18 cellular contexts compared by ENCODE assay signal in the genomic region with DNA sequence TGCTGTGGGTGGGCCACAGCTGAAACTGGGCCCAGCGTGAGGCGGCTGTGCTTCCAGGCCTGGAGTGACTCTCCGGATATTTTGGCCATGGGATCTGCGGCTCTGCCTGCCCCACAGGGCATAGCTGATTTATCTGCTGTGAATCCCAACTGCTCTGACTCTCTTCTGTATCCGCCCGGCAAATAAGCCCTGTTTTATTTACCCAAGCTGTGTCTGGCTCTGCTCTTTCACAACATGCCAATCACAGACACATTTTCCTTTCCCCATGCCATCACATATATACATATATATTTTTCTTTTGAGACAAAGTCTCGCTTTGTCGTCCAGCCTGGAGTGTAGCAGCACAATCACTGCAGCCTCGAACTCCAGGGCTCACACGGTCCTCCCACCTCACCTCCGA.
"Had no signal": no experiment of that assay in that cellular context is flagged by ENCODE, and none has a peak within 500 bp of the region (broad histone marks: within the 10 kb centered on the region; RNA-seq: fewer than 3 reads in every experiment).

No MANE protein-coding gene starts in this region.

- H3K27ac Mint-ChIP-seq: activated CD4-positive, alpha-beta memory T cell treated with anti-CD3 and anti-CD28 coated beads, Interleukin-2, amount 10 ng/mL, durations not matched to agents 7 days and 5 days; activated CD8-positive, alpha-beta memory T cell treated with anti-CD3 and anti-CD28 coated beads, Interleukin-2, amount 10 ng/mL, durations not matched to agents 7 days and 5 days; activated naive CD8-positive, alpha-beta T cell treated with anti-CD3 and anti-CD28 coated beads, Interleukin-2, amount 10 ng/mL, durations not matched to agents 7 days and 5 days; activated T-cell treated with anti-CD3 and anti-CD28 coated beads, Interleukin-2, amount 50 U/mL, for 24 hours; activated T-helper 2 cell treated with anti-CD3 and anti-CD28 coated beads, Interferon-gamma antibody, Interleukin-2, Interleukin-4, amounts not matched to agents 10 μg/mL and 5 μg/mL and 100 μg/mL, durations not matched to agents 14 hours and 24 hours and 36 hours; stimulated activated naive B cell treated with anti-CD40 and anti-IgM and Interleukin-4, amounts not matched to agents 10 μg/mL and 1 μg/mL and 100 μg/mL, for 72 hours; T-cell had no signal

- DNase-seq: activated CD4-positive, CD25-positive, alpha-beta regulatory T cell; activated naive CD8-positive, alpha-beta T cell treated with anti-CD3 and anti-CD28 coated beads, Interleukin-2, amount 10 ng/mL, durations not matched to agents 7 days and 5 days; cerebellar nuclear complex; cortex of kidney; effector CD4-positive, alpha-beta T cell; hippocampal formation; occipital lobe; T-helper 9 cell; tibial artery; uterus had no signal

- H3K27ac ChIP-seq: tibial artery, uterus had no signal

- H3K4me3 ChIP-seq: esophagus muscularis mucosa, tibial artery, uterus had no signal

- H3K36me3 ChIP-seq: uterus had no signal

- FAIRE-seq: islet of Langerhans had no signal

- H3K4me1 ChIP-seq: uterus had no signal

- H3K9me3 Mint-ChIP-seq: activated CD4-positive, alpha-beta memory T cell treated with anti-CD3 and anti-CD28 coated beads, Interleukin-2, amount 10 ng/mL, durations not matched to agents 7 days and 5 days; activated naive CD8-positive, alpha-beta T cell treated with anti-CD3 and anti-CD28 coated beads, Interleukin-2, amount 10 ng/mL, durations not matched to agents 7 days and 5 days; activated T-cell treated with anti-CD3 and anti-CD28 coated beads, Interleukin-2, amount 50 U/mL, for 24 hours; activated T-helper 2 cell treated with anti-CD3 and anti-CD28 coated beads, Interferon-gamma antibody, Interleukin-2, Interleukin-4, amounts not matched to agents 10 μg/mL and 5 μg/mL and 100 μg/mL, durations not matched to agents 14 hours and 24 hours and 36 hours; stimulated activated naive B cell treated with anti-CD40 and anti-IgM and Interleukin-4, amounts not matched to agents 10 μg/mL and 1 μg/mL and 100 μg/mL, for 72 hours; T-cell had no signal

- H3K9me3 ChIP-seq: esophagus muscularis mucosa, tibial artery, uterus had no signal

- H3K4me3 Mint-ChIP-seq: activated CD4-positive, alpha-beta memory T cell treated with anti-CD3 and anti-CD28 coated beads, Interleukin-2, amount 10 ng/mL, durations not matched to agents 7 days and 5 days; activated CD8-positive, alpha-beta memory T cell treated with anti-CD3 and anti-CD28 coated beads, Interleukin-2, amount 10 ng/mL, durations not matched to agents 7 days and 5 days; activated naive CD8-positive, alpha-beta T cell treated with anti-CD3 and anti-CD28 coated beads, Interleukin-2, amount 10 ng/mL, durations not matched to agents 7 days and 5 days; activated T-cell treated with anti-CD3 and anti-CD28 coated beads, Interleukin-2, amount 50 U/mL, for 24 hours; stimulated activated naive B cell treated with anti-CD40 and anti-IgM and Interleukin-4, amounts not matched to agents 10 μg/mL and 1 μg/mL and 100 μg/mL, for 72 hours; T-cell had no signal

- H3K4me1 Mint-ChIP-seq: activated CD4-positive, alpha-beta memory T cell treated with anti-CD3 and anti-CD28 coated beads, Interleukin-2, amount 10 ng/mL, durations not matched to agents 7 days and 5 days; activated CD8-positive, alpha-beta memory T cell treated with anti-CD3 and anti-CD28 coated beads, Interleukin-2, amount 10 ng/mL, durations not matched to agents 7 days and 5 days; activated naive CD8-positive, alpha-beta T cell treated with anti-CD3 and anti-CD28 coated beads, Interleukin-2, amount 10 ng/mL, durations not matched to agents 7 days and 5 days had no signal

- H3K27me3 ChIP-seq: esophagus muscularis mucosa, tibial artery, uterus had no signal

- H3K27me3 Mint-ChIP-seq: activated CD4-positive, alpha-beta memory T cell treated with anti-CD3 and anti-CD28 coated beads, Interleukin-2, amount 10 ng/mL, durations not matched to agents 7 days and 5 days; activated CD8-positive, alpha-beta memory T cell treated with anti-CD3 and anti-CD28 coated beads, Interleukin-2, amount 10 ng/mL, durations not matched to agents 7 days and 5 days; activated naive CD8-positive, alpha-beta T cell treated with anti-CD3 and anti-CD28 coated beads, Interleukin-2, amount 10 ng/mL, durations not matched to agents 7 days and 5 days; activated T-cell treated with anti-CD3 and anti-CD28 coated beads, Interleukin-2, amount 50 U/mL, for 24 hours; stimulated activated naive B cell treated with anti-CD40 and anti-IgM and Interleukin-4, amounts not matched to agents 10 μg/mL and 1 μg/mL and 100 μg/mL, for 72 hours; T-cell had no signal
